In the genomic region with DNA sequence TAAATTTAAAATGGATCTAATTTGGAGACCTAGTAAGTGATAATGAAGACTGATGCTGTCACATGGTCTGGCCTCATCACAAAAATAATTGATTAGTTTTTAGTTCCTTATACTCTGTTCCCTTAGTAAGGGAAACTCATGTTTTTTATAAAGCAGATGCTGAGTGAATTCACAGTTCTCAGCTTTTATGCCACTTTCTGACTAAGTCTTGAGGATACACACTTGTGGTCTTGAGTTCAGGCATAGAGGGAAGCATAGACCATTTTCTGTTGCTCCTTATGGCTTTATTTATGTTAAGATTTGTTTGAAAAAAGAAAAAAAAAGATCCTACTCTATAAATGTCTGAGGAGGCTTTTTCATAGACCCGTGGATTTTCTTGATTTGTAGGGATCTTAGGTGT, we compare ENCODE assay signal across 19 cellular contexts.
A peak's percentile ranks its signal among the peaks of the same experiment; 100 is the strongest.
DNase-seq lines count a peak whose midpoint lies in the region; ATAC-seq and TF ChIP-seq lines count a peak whose summit lies in the region.
"Had no signal": no experiment of that assay in that cellular context is flagged by ENCODE, and none has a peak within 500 bp of the region (broad histone marks: within the 10 kb centered on the region; RNA-seq: fewer than 3 reads in every experiment).

No MANE protein-coding gene starts in this region.

- no peak overlapping the region for H3K4me3 ChIP-seq in CD4-positive, CD25-positive, alpha-beta regulatory T cell (ENCODE audit: low read depth, low read length)
- H3K4me3 ChIP-seq in IMR-90 (ENCODE audit: insufficient read depth, low read depth, low read length) (no peak overlapping the region), osteoblast (ENCODE audit: insufficient read depth, low read length) (no peak overlapping the region)
- H3K4me3 ChIP-seq: left lung, mucosa of descending colon, tibial artery had no signal

- no peak overlapping the region for H4K8ac ChIP-seq in IMR-90 (ENCODE audit: low read depth in 2 of 2, low read length in 2 of 2)

- H3K27me3 Mint-ChIP-seq in CD4-positive, CD25-positive, alpha-beta regulatory T cell = no peaks in the 10 kb centered on the region
- no peaks in the 10 kb centered on the region for H3K27me3 Mint-ChIP-seq in central memory CD8-positive, alpha-beta T cell

- H3K4me2 ChIP-seq in IMR-90 (ENCODE audit: low read depth, low read length) = peak overlapping the region; percentile 14; the same call in 1 of the 2 replicates
- H3K4me2 ChIP-seq in osteoblast (ENCODE audit: insufficient read depth, low read length) = no peak overlapping the region

- POLR2A ChIA-PET in IMR-90 (lab: Charles Lee; ENCODE audit: unreplicated experiment) = no interaction called here

- no peak for TF ChIP-seq POLR2A in IMR-90 (IDR thresholded peaks at IDR 0.05; ENCODE audit: low read depth, low read length)

- no peak overlapping the region for H3K56ac ChIP-seq in IMR-90 (ENCODE audit: extremely low read depth, insufficient read depth, low read length)

- no peak overlapping the region for H3K4ac ChIP-seq in IMR-90 (ENCODE audit: low read depth, low read length)

- intact Hi-C loops in IMR-90 (cut with micrococcal nuclease) = no loop called here

- no peak overlapping the region for H2AK9ac ChIP-seq in IMR-90 (replicated peaks; ENCODE audit: low read depth, low read length, poor library complexity)

- H4K91ac ChIP-seq in IMR-90 (ENCODE audit: insufficient read depth, low read depth, low read length) = no peak overlapping the region

- no TSS peak for BruUV-seq in IMR-90 (replicated peaks; lab: Mats Ljungman, UMichigan)

- H3K27me3 ChIP-seq in CD4-positive, CD25-positive, alpha-beta regulatory T cell (ENCODE audit: control insufficient read depth, insufficient read depth, low read length) = no peaks in the 10 kb centered on the region
- H3K27me3 ChIP-seq in IMR-90 (ENCODE audit: control insufficient read depth, insufficient read depth, low read length) (no peaks in the 10 kb centered on the region), osteoblast (ENCODE audit: insufficient read depth, low read length) (no peaks in the 10 kb centered on the region)
- H3K27me3 ChIP-seq: left lung, tibial artery had no signal

- peaks cover 14% of the 10 kb centered on the region for H3K36me3 Mint-ChIP-seq in CD4-positive, CD25-positive, alpha-beta regulatory T cell
- peaks cover 13% of the 10 kb centered on the region for H3K36me3 Mint-ChIP-seq in central memory CD8-positive, alpha-beta T cell (ENCODE audit: insufficient read depth)

- peaks cover 8% of the 10 kb centered on the region for H3K4me1 ChIP-seq in CD4-positive, CD25-positive, alpha-beta regulatory T cell (ENCODE audit: control insufficient read depth, insufficient read depth, low read length, poor library complexity, severe bottlenecking)
- H3K4me1 ChIP-seq in IMR-90 (ENCODE audit: control insufficient read depth, insufficient read depth, low read length) = peaks cover 19% of the 10 kb centered on the region
- H3K4me1 ChIP-seq in osteoblast (ENCODE audit: insufficient read depth, low read length) = peaks cover 31% of the 10 kb centered on the region
- H3K4me1 ChIP-seq: left lung had no signal

- dilution Hi-C loops in IMR-90 (cut with HindIII; ENCODE audit: low sequenced_read_pairs, unreplicated experiment) = no loop called here

- H2AK5ac ChIP-seq in IMR-90 (ENCODE audit: low read depth, low read length) = no peak overlapping the region

- H3K36me3 ChIP-seq in CD4-positive, CD25-positive, alpha-beta regulatory T cell (ENCODE audit: control insufficient read depth, insufficient read depth, low read length) = peaks cover 11% of the 10 kb centered on the region
- H3K36me3 ChIP-seq in IMR-90 (ENCODE audit: control insufficient read depth, insufficient read depth, low read length) = peaks cover 6% of the 10 kb centered on the region
- H3K36me3 ChIP-seq in osteoblast (ENCODE audit: insufficient read depth, low read length) = peaks cover 21% of the 10 kb centered on the region
- H3K36me3 ChIP-seq: tibial artery had no signal

- H3K4me3 Mint-ChIP-seq in CD4-positive, CD25-positive, alpha-beta regulatory T cell = no peak overlapping the region
- no peak overlapping the region for H3K4me3 Mint-ChIP-seq in central memory CD8-positive, alpha-beta T cell

- peaks cover 0 to 2% (median 0%) of the 10 kb centered on the region in 7 donors for H3K9me3 Mint-ChIP-seq in CD4-positive, CD25-positive, alpha-beta regulatory T cell
- H3K9me3 Mint-ChIP-seq in central memory CD8-positive, alpha-beta T cell = no peaks in the 10 kb centered on the region

- H3K27ac ChIP-seq in CD4-positive, CD25-positive, alpha-beta regulatory T cell (ENCODE audit: insufficient read depth, low read length, poor library complexity, severe bottlenecking) = no peak overlapping the region
- H3K27ac ChIP-seq in IMR-90 (ENCODE audit: insufficient read depth, low read length) (no peak overlapping the region), osteoblast (ENCODE audit: low read depth, low read length) (peak overlapping the region; percentile 45)
- H3K27ac ChIP-seq: left lung, tibial artery had no signal

- H3K23ac ChIP-seq in IMR-90 (ENCODE audit: low read depth, low read length) = no peak overlapping the region

- DNase-seq in CD4-positive, CD25-positive, alpha-beta regulatory T cell = no peak
- peak; percentile 69 for DNase-seq in IMR-90
- no peak for DNase-seq in central memory CD8-positive, alpha-beta T cell (ENCODE audit: low spot score in 2 of 2)
- no peak for DNase-seq in osteoblast (ENCODE audit: insufficient read length, low spot score, missing footprints)
- DNase-seq in LoVo (ENCODE audit: low spot score) = no peak
- no peak for DNase-seq in DMS 273 (lab: John Stamatoyannopoulos, UW; ENCODE audit: unreplicated experiment)
- no peak for DNase-seq in NCI-H2081 (lab: John Stamatoyannopoulos, UW)
- DNase-seq: activated CD4-positive, alpha-beta T cell treated with anti-CD3 and anti-CD28 coated beads, Interleukin-2, amount 50 U/mL, for 48 hours; Caco-2; EL; head of caudate nucleus; left lung; mucosa of descending colon; NCI-H1092 treated with DMSO at 0.1 percent for 48 hours; NCI-H510A; retina; stimulated activated CD4-positive, alpha-beta T cell treated with anti-CD3 and anti-CD28 coated beads, Interleukin-12 subunit alpha, Interleukin-12 subunit beta, amount 100 ng/mL, for 4 hours; tibial artery had no signal

- no peak overlapping the region for H2BK20ac ChIP-seq in IMR-90 (ENCODE audit: low read depth, low read length)

- H2AFZ ChIP-seq in IMR-90 (replicated peaks; ENCODE audit: low read length, poor library complexity) (no peak overlapping the region), osteoblast (ENCODE audit: low read length) (no peak overlapping the region)

- TF ChIP-seq RAD21 in IMR-90 (IDR thresholded peaks at IDR 0.05; ENCODE audit: low read length) = no peak

- no peak overlapping the region for H3K14ac ChIP-seq in IMR-90 (replicated peaks; ENCODE audit: low read depth, low read length)

- H4K20me1 ChIP-seq in IMR-90 (ENCODE audit: insufficient read depth, low read length) (peaks cover 84% of the 10 kb centered on the region), osteoblast (ENCODE audit: insufficient read depth, low read length) (peaks cover 64% of the 10 kb centered on the region)

- H3K9me1 ChIP-seq in IMR-90 (ENCODE audit: insufficient read depth, low read length) = peaks cover 29% of the 10 kb centered on the region

- no peak overlapping the region for H3K9ac ChIP-seq in IMR-90 (ENCODE audit: low read depth, low read length)

- H3K4me1 Mint-ChIP-seq in CD4-positive, CD25-positive, alpha-beta regulatory T cell = peaks cover 48 to 86% (median 68%) of the 10 kb centered on the region in 4 donors
- peaks cover 77% of the 10 kb centered on the region for H3K4me1 Mint-ChIP-seq in central memory CD8-positive, alpha-beta T cell

- CTCF ChIA-PET in IMR-90 (lab: Yijun Ruan, JAX) = interaction anchor here (1.3 kb wide), 1 partner anchor 42 kb away, joined by 4 read pairs; no protein-coding TSS in a partner anchor

- no peak overlapping the region for H2BK15ac ChIP-seq in IMR-90 (ENCODE audit: low read depth, low read length)

- in situ Hi-C loops in IMR-90 (cut with MboI; ENCODE audit: low sequenced_read_pairs) = no loop called here

- no peak for ATAC-seq in CD4-positive, CD25-positive, alpha-beta regulatory T cell (ENCODE audit: low read depth in 2 of 2)
- ATAC-seq in IMR-90 (ENCODE audit: low read depth) (peak; percentile 40), HG02798 (IDR thresholded peaks at IDR 0.05; ENCODE audit: poor library complexity, unreplicated experiment) (no peak)
- ATAC-seq in central memory CD8-positive, alpha-beta T cell (replicated peaks; ENCODE audit: extremely low read depth, poor library complexity, severe bottlenecking) = no peak
- ATAC-seq: left lung had no signal

- H4K5ac ChIP-seq in IMR-90 (ENCODE audit: low read depth, low read length) = no peak overlapping the region

- no peak for TF ChIP-seq CTCF in IMR-90 (conservative IDR thresholded peaks at IDR 0.05; ENCODE audit: low read depth, low read length)
- no peak for TF ChIP-seq CTCF in osteoblast (IDR thresholded peaks at IDR 0.05; ENCODE audit: extremely low read depth, low read depth, low read length)

- H3K9me3 ChIP-seq in CD4-positive, CD25-positive, alpha-beta regulatory T cell (ENCODE audit: control insufficient read depth in 2 of 2, low read length in 2 of 2) = no peaks in the 10 kb centered on the region
- H3K9me3 ChIP-seq in IMR-90 (ENCODE audit: control insufficient read depth, insufficient read depth, low read length) (no peaks in the 10 kb centered on the region), osteoblast (ENCODE audit: low read depth, low read length) (no peaks in the 10 kb centered on the region)
- H3K9me3 ChIP-seq: Caco-2, left lung, mucosa of descending colon, tibial artery had no signal

- no peak overlapping the region for H3K18ac ChIP-seq in IMR-90 (ENCODE audit: low read depth, low read length)

- peaks cover 98% of the 10 kb centered on the region for H3K79me2 ChIP-seq in osteoblast (ENCODE audit: insufficient read depth, low read length)

- no peak overlapping the region for H2BK5ac ChIP-seq in IMR-90 (ENCODE audit: low read depth, low read length, poor library complexity, severe bottlenecking)

- no peak overlapping the region for H2BK120ac ChIP-seq in IMR-90 (ENCODE audit: low read depth, low read length)

- peaks cover 36 to 84% of the 10 kb centered on the region in 2 experiments for H3K79me1 ChIP-seq in IMR-90 (ENCODE audit: low read depth in 1 of 2, low read length in 2 of 2)

- no CpG with 5 or more reads among the region's 1 CpG for WGBS in IMR-90 (ENCODE audit: extremely low coverage in 2 of 2, insufficient read length in 1 of 2), 2 experiments

- H3K27ac Mint-ChIP-seq in CD4-positive, CD25-positive, alpha-beta regulatory T cell = peak overlapping the region in 2 of 3 donors; percentile 10 to 27
- H3K27ac Mint-ChIP-seq in central memory CD8-positive, alpha-beta T cell (ENCODE audit: low read depth) = peak overlapping the region; percentile 42

TF ChIP-seq in IMR-90, 13 proteins besides CTCF, POLR2A, EP300 and RAD21:
- no peak for TF ChIP-seq BHLHE40 (IDR thresholded peaks at IDR 0.05; ENCODE audit: low read depth, low read length)
